Comparison of ENCODE assay signal across 7 cellular contexts in genomic region chr3:195964318-195965107, GRCh38. TPM values are rescaled to one million over a fixed set of nuclear protein-coding genes. Genes with fewer than 3 reads are reported as not detected.
A peak's percentile ranks its signal among the peaks of the same experiment; 100 is the strongest.
DNase-seq lines count a peak whose midpoint lies in the region; ATAC-seq and TF ChIP-seq lines count a peak whose summit lies in the region.
"Not testable (repeated sequence)": the region's sequence is repeated elsewhere in the genome, so short reads cannot be mapped to it uniquely, and the experiment has no call there.

No MANE protein-coding gene starts in this region.

- intact Hi-C loops in activated CD4-positive, alpha-beta T cell treated with anti-CD3 and anti-CD28 coated beads, Interleukin-2, amount 10 ng/mL, durations not matched to agents 24 days and 14 days (cut with micrococcal nuclease) = loop anchor here (5.0 kb wide), 1 partner anchor 277 kb away; no protein-coding TSS in a partner anchor
- intact Hi-C loops in activated naive CD4-positive, alpha-beta T cell treated with anti-CD3 and anti-CD28 coated beads for 36 hours (cut with micrococcal nuclease); mucosa of descending colon (cut with DNase I, micrococcal nuclease): not testable (repeated sequence)

- not testable (repeated sequence) for H3K9me3 Mint-ChIP-seq in activated CD4-positive, alpha-beta T cell treated with anti-CD3 and anti-CD28 coated beads, Interleukin-2, amount 10 ng/mL, durations not matched to agents 24 days and 14 days; activated naive CD4-positive, alpha-beta T cell treated with anti-CD3 and anti-CD28 coated beads for 36 hours; osteocyte (ENCODE audit: unreplicated experiment); stimulated activated effector memory CD8-positive, alpha-beta T cell treated with anti-CD3 and anti-CD28 coated beads, Interleukin-12 subunit alpha, Interleukin-12 subunit beta, amount 100 ng/mL, for 72 hours

- H3K4me1 ChIP-seq in duodenal mucosa (ENCODE audit: control insufficient read depth in 1 of 2, insufficient read depth in 2 of 2, low read length in 2 of 2) = peaks cover 6 to 11% of the 10 kb centered on the region in 2 donors
- H3K4me1 ChIP-seq in mucosa of descending colon (ENCODE audit: low read depth) = not testable (repeated sequence)

- peak; percentile 34 for DNase-seq in activated CD4-positive, alpha-beta T cell treated with anti-CD3 and anti-CD28 coated beads, Interleukin-2, amount 10 ng/mL, durations not matched to agents 24 days and 14 days
- not testable (repeated sequence) for DNase-seq in activated naive CD4-positive, alpha-beta T cell treated with anti-CD3 and anti-CD28 coated beads for 36 hours; stimulated activated effector memory CD8-positive, alpha-beta T cell treated with anti-CD3 and anti-CD28 coated beads, Interleukin-12 subunit alpha, Interleukin-12 subunit beta, amount 100 ng/mL, for 72 hours (ENCODE audit: low spot score in 2 of 2)
- DNase-seq in islet precursor cell = peak; percentile 44
- peak in 1 of 3 donors; percentile 43 for DNase-seq in mucosa of descending colon
- DNase-seq in osteocyte (ENCODE audit: extremely low spot score, unreplicated experiment) = peak; percentile 76

- CTCF ChIA-PET in activated naive CD4-positive, alpha-beta T cell treated with anti-CD3 and anti-CD28 coated beads for 36 hours (lab: Charles Lee) = interaction anchor here (0.6 kb wide), 1 partner anchor 70 kb away, joined by 3 read pairs; no protein-coding TSS in a partner anchor

- H3K27ac Mint-ChIP-seq in activated CD4-positive, alpha-beta T cell treated with anti-CD3 and anti-CD28 coated beads, Interleukin-2, amount 10 ng/mL, durations not matched to agents 24 days and 14 days; osteocyte (ENCODE audit: unreplicated experiment): not testable (repeated sequence)
- peak overlapping the region; percentile 56 for H3K27ac Mint-ChIP-seq in activated naive CD4-positive, alpha-beta T cell treated with anti-CD3 and anti-CD28 coated beads for 36 hours
- peak overlapping the region; percentile 67 for H3K27ac Mint-ChIP-seq in stimulated activated effector memory CD8-positive, alpha-beta T cell treated with anti-CD3 and anti-CD28 coated beads, Interleukin-12 subunit alpha, Interleukin-12 subunit beta, amount 100 ng/mL, for 72 hours

- not testable (repeated sequence) for H3K27me3 ChIP-seq in duodenal mucosa (ENCODE audit: control insufficient read depth in 1 of 2, insufficient read depth in 2 of 2, low read length in 2 of 2)

- not testable (repeated sequence) for H3K4me1 Mint-ChIP-seq in activated CD4-positive, alpha-beta T cell treated with anti-CD3 and anti-CD28 coated beads, Interleukin-2, amount 10 ng/mL, durations not matched to agents 24 days and 14 days; activated naive CD4-positive, alpha-beta T cell treated with anti-CD3 and anti-CD28 coated beads for 36 hours (ENCODE audit: low read depth); osteocyte (ENCODE audit: unreplicated experiment)
- H3K4me1 Mint-ChIP-seq in stimulated activated effector memory CD8-positive, alpha-beta T cell treated with anti-CD3 and anti-CD28 coated beads, Interleukin-12 subunit alpha, Interleukin-12 subunit beta, amount 100 ng/mL, for 72 hours = peaks cover 28% of the 10 kb centered on the region

- peak overlapping the region in 1 of 2 donors; percentile 28 for H3K4me3 ChIP-seq in duodenal mucosa (ENCODE audit: low read depth in 1 of 2, low read length in 2 of 2)
- not testable (repeated sequence) for H3K4me3 ChIP-seq in mucosa of descending colon

- H3K9ac ChIP-seq in duodenal mucosa (ENCODE audit: low read depth in 1 of 2, low read length in 2 of 2) = not testable (repeated sequence)

- H3K9me3 ChIP-seq in duodenal mucosa (ENCODE audit: control insufficient read depth in 1 of 2, low read length in 2 of 2); mucosa of descending colon: not testable (repeated sequence)

- TF ChIP-seq CTCF in mucosa of descending colon (IDR thresholded peaks at IDR 0.05); osteocyte (IDR thresholded peaks at IDR 0.05): not testable (repeated sequence)

- H3K4me3 Mint-ChIP-seq in activated CD4-positive, alpha-beta T cell treated with anti-CD3 and anti-CD28 coated beads, Interleukin-2, amount 10 ng/mL, durations not matched to agents 24 days and 14 days; activated naive CD4-positive, alpha-beta T cell treated with anti-CD3 and anti-CD28 coated beads for 36 hours; osteocyte (ENCODE audit: unreplicated experiment); stimulated activated effector memory CD8-positive, alpha-beta T cell treated with anti-CD3 and anti-CD28 coated beads, Interleukin-12 subunit alpha, Interleukin-12 subunit beta, amount 100 ng/mL, for 72 hours: not testable (repeated sequence)

- H3K36me3 ChIP-seq in duodenal mucosa (ENCODE audit: control insufficient read depth in 1 of 2, insufficient read depth in 2 of 2, low read length in 2 of 2) = peaks cover 0 to 25% of the 10 kb centered on the region in 2 donors
- H3K36me3 ChIP-seq in mucosa of descending colon (ENCODE audit: low read depth) = not testable (repeated sequence)

- ATAC-seq in mucosa of descending colon = peak; percentile 84
- ATAC-seq in stimulated activated effector memory CD8-positive, alpha-beta T cell treated with anti-CD3 and anti-CD28 coated beads, Interleukin-12 subunit alpha, Interleukin-12 subunit beta, amount 100 ng/mL, for 72 hours = not testable (repeated sequence)

- H3K27ac ChIP-seq in duodenal mucosa (ENCODE audit: low read depth, low read length) = peak overlapping the region; percentile 20

- H3K27me3 Mint-ChIP-seq in activated CD4-positive, alpha-beta T cell treated with anti-CD3 and anti-CD28 coated beads, Interleukin-2, amount 10 ng/mL, durations not matched to agents 24 days and 14 days; activated naive CD4-positive, alpha-beta T cell treated with anti-CD3 and anti-CD28 coated beads for 36 hours (ENCODE audit: low read depth); osteocyte (ENCODE audit: unreplicated experiment): not testable (repeated sequence)

- H3K36me3 Mint-ChIP-seq in activated CD4-positive, alpha-beta T cell treated with anti-CD3 and anti-CD28 coated beads, Interleukin-2, amount 10 ng/mL, durations not matched to agents 24 days and 14 days (ENCODE audit: low read depth) = peaks cover 46% of the 10 kb centered on the region
- H3K36me3 Mint-ChIP-seq in activated naive CD4-positive, alpha-beta T cell treated with anti-CD3 and anti-CD28 coated beads for 36 hours (ENCODE audit: low read depth) = peaks cover 16% of the 10 kb centered on the region
- H3K36me3 Mint-ChIP-seq in osteocyte (ENCODE audit: unreplicated experiment) = peaks cover 19% of the 10 kb centered on the region
- peaks cover 91% of the 10 kb centered on the region for H3K36me3 Mint-ChIP-seq in stimulated activated effector memory CD8-positive, alpha-beta T cell treated with anti-CD3 and anti-CD28 coated beads, Interleukin-12 subunit alpha, Interleukin-12 subunit beta, amount 100 ng/mL, for 72 hours

RNA-seq across cellular contexts. Expression of gene TNK2, which starts 56.2 kb away (rescaled TPM):
- total RNA-seq in activated CD4-positive, alpha-beta T cell treated with anti-CD3 and anti-CD28 coated beads, Interleukin-2, amount 10 ng/mL, durations not matched to agents 24 days and 14 days = 101 and 110 TPM in 2 replicates
- total RNA-seq in activated naive CD4-positive, alpha-beta T cell treated with anti-CD3 and anti-CD28 coated beads for 36 hours = 10 to 100 TPM; 40.0 to 46.6 TPM
- 10 to 100 TPM; 16.8 to 61.1 (median 28.0) TPM for total RNA-seq in mucosa of descending colon
- total RNA-seq in osteocyte = 42.9 and 54.2 TPM in 2 replicates
